ENCODE assay signal across 1 cellular context in genomic region chr16:68328151-68328859, GRCh38.
TF ChIP-seq lines count a peak whose summit lies in the region.

No MANE protein-coding gene starts in this region.

TF ChIP-seq in HepG2, 621 proteins besides CTCF, POLR2A, EP300 and RAD21 (continued from another document and continues in another):
- TF ChIP-seq ZBTB14 (CRISPR knock-in tag; IDR thresholded peaks at IDR 0.05) = no peak
- no peak for TF ChIP-seq KIAA2018 (CRISPR knock-in tag; IDR thresholded peaks at IDR 0.05; ENCODE audit: borderline replicate concordance)
- TF ChIP-seq NFYB (CRISPR knock-in tag; IDR thresholded peaks at IDR 0.05) = no peak
- no peak for TF ChIP-seq RBFOX2 (IDR thresholded peaks at IDR 0.05; ENCODE audit: low read depth, low read length)
- no peak for TF ChIP-seq MYNN (CRISPR knock-in tag; IDR thresholded peaks at IDR 0.05; ENCODE audit: low read depth)
- TF ChIP-seq SUZ12 (IDR thresholded peaks at IDR 0.05; ENCODE audit: low read depth, low read length) = no peak
- no peak for TF ChIP-seq ZZZ3 (CRISPR knock-in tag; IDR thresholded peaks at IDR 0.05; ENCODE audit: borderline replicate concordance)
- no peak for TF ChIP-seq ZSCAN22 (CRISPR knock-in tag; IDR thresholded peaks at IDR 0.05)
- TF ChIP-seq PLSCR1 (CRISPR knock-in tag; IDR thresholded peaks at IDR 0.05; ENCODE audit: borderline replicate concordance) = no peak
- TF ChIP-seq YEATS2 (CRISPR knock-in tag; IDR thresholded peaks at IDR 0.05; ENCODE audit: borderline replicate concordance) = no peak
- no peak for TF ChIP-seq ZFP41 (CRISPR knock-in tag; IDR thresholded peaks at IDR 0.05; ENCODE audit: borderline replicate concordance)
- no peak for TF ChIP-seq ZIK1 (CRISPR knock-in tag; IDR thresholded peaks at IDR 0.05; ENCODE audit: borderline replicate concordance, low read depth)
- peak; percentile 77; the same call in 1 of the 2 replicates for TF ChIP-seq ZNF510 (CRISPR knock-in tag; IDR thresholded peaks at IDR 0.05; ENCODE audit: low read depth)
- TF ChIP-seq ZNF552 (CRISPR knock-in tag; IDR thresholded peaks at IDR 0.05; ENCODE audit: borderline replicate concordance) = no peak
- TF ChIP-seq ESRRA (CRISPR knock-in tag; IDR thresholded peaks at IDR 0.05; ENCODE audit: low read depth) = no peak
- no peak for TF ChIP-seq ZNF709 (CRISPR knock-in tag; IDR thresholded peaks at IDR 0.05)
- no peak for TF ChIP-seq CSRNP1 (CRISPR knock-in tag; IDR thresholded peaks at IDR 0.05)
- no peak for TF ChIP-seq TERF1 (CRISPR knock-in tag; IDR thresholded peaks at IDR 0.05)
- TF ChIP-seq DNMT3B (CRISPR knock-in tag; conservative IDR thresholded peaks at IDR 0.05) = no peak; the same call in 1 of the 2 replicates
- no peak for TF ChIP-seq MLXIP (CRISPR knock-in tag; IDR thresholded peaks at IDR 0.05; ENCODE audit: borderline replicate concordance)
- TF ChIP-seq ATF7 (IDR thresholded peaks at IDR 0.05) = no peak
- no peak for TF ChIP-seq ATF7 (CRISPR knock-in tag; IDR thresholded peaks at IDR 0.05)
- TF ChIP-seq PCBP1 (IDR thresholded peaks at IDR 0.05; ENCODE audit: borderline replicate concordance, low read depth, low read length) = no peak
- TF ChIP-seq ZNF547 (CRISPR knock-in tag; IDR thresholded peaks at IDR 0.05) = peak; percentile 70; the same call in 1 of the 2 replicates
- no peak for TF ChIP-seq SAFB2 (CRISPR knock-in tag; IDR thresholded peaks at IDR 0.05; ENCODE audit: borderline replicate concordance, low read depth)
- no peak for TF ChIP-seq CENPT (CRISPR knock-in tag; IDR thresholded peaks at IDR 0.05; ENCODE audit: low read depth)
- TF ChIP-seq ZBTB8A (CRISPR knock-in tag; IDR thresholded peaks at IDR 0.05; ENCODE audit: borderline replicate concordance, low read depth) = no peak
- TF ChIP-seq PTBP1 (IDR thresholded peaks at IDR 0.05; ENCODE audit: low read depth, low read length, poor library complexity, severe bottlenecking) = no peak
- TF ChIP-seq SMARCE1 (IDR thresholded peaks at IDR 0.05; ENCODE audit: borderline replicate concordance) = no peak
- TF ChIP-seq ZNF280B (CRISPR knock-in tag; IDR thresholded peaks at IDR 0.05; ENCODE audit: borderline replicate concordance) = no peak
- peak; percentile 47; the same call in 1 of the 2 replicates for TF ChIP-seq NAIF1 (CRISPR knock-in tag; IDR thresholded peaks at IDR 0.05; ENCODE audit: borderline replicate concordance)
- peak; percentile 98 for TF ChIP-seq STAG1 (CRISPR knock-in tag; IDR thresholded peaks at IDR 0.05)
- no peak for TF ChIP-seq ATF5 (CRISPR knock-in tag; IDR thresholded peaks at IDR 0.05; ENCODE audit: low read depth)
- TF ChIP-seq MIER2 (CRISPR knock-in tag; IDR thresholded peaks at IDR 0.05) = no peak
- TF ChIP-seq THAP11 (CRISPR knock-in tag; IDR thresholded peaks at IDR 0.05) = peak; percentile 17; the same call in 1 of the 2 replicates
- TF ChIP-seq KMT2A (CRISPR knock-in tag; IDR thresholded peaks at IDR 0.05) = no peak
- no peak for TF ChIP-seq SOX6 (IDR thresholded peaks at IDR 0.05)
- TF ChIP-seq SOX6 (CRISPR knock-in tag; IDR thresholded peaks at IDR 0.05) = peak; percentile 21; the same call in 1 of the 2 replicates
- TF ChIP-seq ZNF484 (CRISPR knock-in tag; IDR thresholded peaks at IDR 0.05; ENCODE audit: borderline replicate concordance, low read depth) = no peak
- no peak for TF ChIP-seq SRSF1 (optimal IDR thresholded peaks at IDR 0.05; ENCODE audit: low read depth, low read length)
- TF ChIP-seq SSRP1 (CRISPR knock-in tag; IDR thresholded peaks at IDR 0.05) = peak; percentile 93; the same call in 1 of the 2 replicates
- TF ChIP-seq MBD4 (IDR thresholded peaks at IDR 0.05; ENCODE audit: borderline replicate concordance, low read length) = no peak; the same call in 1 of the 2 replicates
- no peak for TF ChIP-seq ZNF570 (CRISPR knock-in tag; IDR thresholded peaks at IDR 0.05; ENCODE audit: borderline replicate concordance)
- TF ChIP-seq ZNF296 (CRISPR knock-in tag; conservative IDR thresholded peaks at IDR 0.05) = no peak
- no peak for TF ChIP-seq ZNF558 (CRISPR knock-in tag; IDR thresholded peaks at IDR 0.05; ENCODE audit: borderline replicate concordance)
- no peak for TF ChIP-seq ZNF616 (CRISPR knock-in tag; IDR thresholded peaks at IDR 0.05; ENCODE audit: low read depth)
